Comparison of ENCODE assay signal across 20 cellular contexts in the genomic region with DNA sequence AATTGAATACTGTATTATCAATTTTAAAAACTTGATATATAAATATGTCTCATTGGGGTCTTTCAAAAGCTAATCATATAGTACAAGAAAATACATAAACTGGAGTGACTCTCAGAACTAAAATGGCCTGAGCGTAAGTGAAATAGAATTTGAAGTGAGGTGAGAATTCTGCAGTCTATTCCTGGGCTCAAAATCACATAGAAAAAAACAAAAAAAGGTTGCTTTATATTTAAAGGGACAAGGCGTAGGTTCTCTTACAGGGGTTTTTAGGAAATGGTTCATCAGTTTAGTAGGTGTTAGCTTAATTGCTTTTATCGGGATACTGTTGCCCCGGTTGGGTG. TPM values are rescaled to one million over a fixed set of nuclear protein-coding genes. Genes with fewer than 3 reads are reported as not detected.
DNase-seq lines count a peak whose midpoint lies in the region; ATAC-seq and TF ChIP-seq lines count a peak whose summit lies in the region.
"Had no signal": no experiment of that assay in that cellular context is flagged by ENCODE, and none has a peak within 500 bp of the region (broad histone marks: within the 10 kb centered on the region; RNA-seq: fewer than 3 reads in every experiment).

No MANE protein-coding gene starts in this region.

- H3K36me3 ChIP-seq in left ventricle myocardium inferior: no peaks in the 10 kb centered on the region
- no peaks in the 10 kb centered on the region for H3K36me3 ChIP-seq in OCI-LY3 (replicated peaks; ENCODE audit: low read depth, low read length)
- H3K36me3 ChIP-seq in body of pancreas (replicated peaks in 1 of 2; ENCODE audit: insufficient read depth in 1 of 2, low read depth in 2 of 2): no peaks in the 10 kb centered on the region
- H3K36me3 ChIP-seq: breast epithelium, HAP-1, SJSA1, suprapubic skin had no signal

- TF ChIP-seq CTCF in left ventricle myocardium inferior (IDR thresholded peaks at IDR 0.05; ENCODE audit: borderline replicate concordance) (peak; percentile 3), OCI-LY3 (IDR thresholded peaks at IDR 0.05; ENCODE audit: low read depth, low read length) (no peak; the same call in 1 of the 2 replicates), body of pancreas (IDR thresholded peaks at IDR 0.05) (no peak), type B pancreatic cell (conservative IDR thresholded peaks at IDR 0.05) (peak; percentile 13)

- H4K20me1 ChIP-seq in OCI-LY3 (ENCODE audit: insufficient read depth, low read length): no peaks in the 10 kb centered on the region

- H3K27ac ChIP-seq in left ventricle myocardium inferior (replicated peaks) (no peak overlapping the region), OCI-LY3 (ENCODE audit: low read length) (no peak overlapping the region), body of pancreas (peak overlapping the region in 3 of 4 donors; percentile 45 to 83 (median 65))
- H3K27ac ChIP-seq: breast epithelium, SJSA1, suprapubic skin had no signal

- no peak overlapping the region for H3K9ac ChIP-seq in OCI-LY3 (ENCODE audit: low read length)

- no peaks in the 10 kb centered on the region for H3K9me3 Mint-ChIP-seq in type B pancreatic cell

- WGBS in body of pancreas, 2 donors: 58 to 61% methylated on average over 4 of the region's 4 CpGs

- no peak overlapping the region for H3K4me3 Mint-ChIP-seq in type B pancreatic cell

- no peak for TF ChIP-seq POLR2A in body of pancreas (IDR thresholded peaks at IDR 0.05)

- no peaks in the 10 kb centered on the region for H3K36me3 Mint-ChIP-seq in type B pancreatic cell

- H2AFZ ChIP-seq in OCI-LY3 (ENCODE audit: low read depth, low read length): no peak overlapping the region

- H3K4me1 ChIP-seq in left ventricle myocardium inferior: no peaks in the 10 kb centered on the region
- H3K4me1 ChIP-seq in OCI-LY3 (ENCODE audit: low read length): peaks cover 8% of the 10 kb centered on the region; the same call in 1 of the 2 replicates
- peaks cover 53% of the 10 kb centered on the region for H3K4me1 ChIP-seq in body of pancreas
- H3K4me1 ChIP-seq: breast epithelium, suprapubic skin had no signal

- H3K27me3 Mint-ChIP-seq in type B pancreatic cell: peaks cover 2% of the 10 kb centered on the region

- intact Hi-C loops in left ventricle myocardium inferior (cut with micrococcal nuclease): loop anchor here (5.0 kb wide), 1 partner anchor 70 kb away; no protein-coding TSS in a partner anchor
- intact Hi-C loops in Right ventricle myocardium inferior (cut with DNase I): loop anchor here (5.0 kb wide), 1 partner anchor 80 kb away; no protein-coding TSS in a partner anchor
- intact Hi-C loops in body of pancreas (cut with DNase I): no loop called here

- H3K79me2 ChIP-seq in OCI-LY3 (ENCODE audit: low read length): no peaks in the 10 kb centered on the region

- peaks cover 29% of the 10 kb centered on the region for H3K27me3 ChIP-seq in left ventricle myocardium inferior (ENCODE audit: low read depth)
- peaks cover 27% of the 10 kb centered on the region for H3K27me3 ChIP-seq in OCI-LY3 (ENCODE audit: low read depth, low read length)
- H3K27me3 ChIP-seq in body of pancreas: no peaks in the 10 kb centered on the region
- H3K27me3 ChIP-seq: breast epithelium, SJSA1, suprapubic skin had no signal

- no peak overlapping the region for H3K27ac Mint-ChIP-seq in type B pancreatic cell

- H3K4me3 ChIP-seq in left ventricle myocardium inferior (no peak overlapping the region), OCI-LY3 (ENCODE audit: low read length) (peak overlapping the region; percentile 79; the same call in 1 of the 2 replicates), body of pancreas (no peak overlapping the region)
- H3K4me3 ChIP-seq: breast epithelium, HAP-1, SJSA1, suprapubic skin had no signal

- H3K4me1 Mint-ChIP-seq in type B pancreatic cell (ENCODE audit: unreplicated experiment): no peaks in the 10 kb centered on the region

- H3K9me3 ChIP-seq in left ventricle myocardium inferior (replicated peaks) (no peaks in the 10 kb centered on the region), OCI-LY3 (ENCODE audit: insufficient read depth, low read length) (no peaks in the 10 kb centered on the region), body of pancreas (no peaks in the 10 kb centered on the region)
- H3K9me3 ChIP-seq: breast epithelium, SJSA1, suprapubic skin had no signal

- H3K4me2 ChIP-seq in OCI-LY3 (ENCODE audit: low read length): peak overlapping the region; percentile 95

- DNase-seq in left ventricle myocardium inferior (no peak), Right ventricle myocardium inferior (ENCODE audit: missing footprints) (no peak), body of pancreas (no peak), type B pancreatic cell (ENCODE audit: extremely low spot score, unreplicated experiment) (no peak), HUDEP-2 (lab: John Stamatoyannopoulos, UW; ENCODE audit: unreplicated experiment in 76 of 76) (no peak)
- DNase-seq in stimulated activated naive CD4-positive, alpha-beta T cell (lab: John Stamatoyannopoulos, UW): no peak
- DNase-seq: activated CD8-positive, alpha-beta memory T cell treated with anti-CD3 and anti-CD28 coated beads for 24 hours; activated gamma-delta T cell treated with Interleukin-2 at 50 U/mL for 16 hours; DMS153; islet precursor cell; NCI-H446 treated with DMSO at 0.1 percent for 48 hours; right cardiac atrium had no signal

- ATAC-seq in Right ventricle myocardium inferior (no peak), body of pancreas (no peak), GM18861 (IDR thresholded peaks at IDR 0.05; ENCODE audit: unreplicated experiment) (no peak)
- ATAC-seq: right cardiac atrium had no signal

RNA-seq across cellular contexts. Expression of gene PRSS1, which starts 36.7 kb away (rescaled TPM):
- total RNA-seq in left ventricle myocardium inferior (not detected), Right ventricle myocardium inferior (not detected), body of pancreas (over 10,000 TPM; 29,602 to 44,177 TPM), type B pancreatic cell (ENCODE audit: low replicate concordance) (10.0 and 118 TPM in 2 replicates)
- total RNA-seq: breast epithelium, fibroblast of lung, MCF 10A, SJSA1, suprapubic skin had no signal

RNA-seq across cellular contexts. Expression of gene PRSS2, which starts 58.2 kb away (rescaled TPM):
- not detected for total RNA-seq in left ventricle myocardium inferior
- total RNA-seq in Right ventricle myocardium inferior: not detected
- total RNA-seq in body of pancreas: over 10,000 TPM; 15,993 to 74,693 TPM
- 20.4 and 272 TPM in 2 replicates for total RNA-seq in type B pancreatic cell (ENCODE audit: low replicate concordance)
- total RNA-seq: breast epithelium, fibroblast of lung, MCF 10A, SJSA1, suprapubic skin had no signal

Comparison
In these comparisons a context has a peak if more than half of its experiments do, and no peak if none do; other contexts are left out.
1. H3K27ac ChIP-seq: peak in body of pancreas (3 of 4); none in left ventricle myocardium inferior (single experiment) and OCI-LY3 (single experiment).
2. CTCF ChIP-seq: peak in left ventricle myocardium inferior (single experiment) and type B pancreatic cell (single experiment); none in OCI-LY3 (single experiment) and body of pancreas (0 of 7).
3. RNA of gene PRSS1, which starts 36.7 kb away (total RNA-seq): 29,602 to 44,177 TPM in body of pancreas; 10.0 to 118 TPM in type B pancreatic cell, not detected in left ventricle myocardium inferior (single experiment) and not detected in Right ventricle myocardium inferior (single experiment); every median in the first group is over 100 times any median in the second.
4. RNA of gene PRSS2, which starts 58.2 kb away (total RNA-seq): 15,993 to 74,693 TPM in body of pancreas and 20.4 to 272 TPM in type B pancreatic cell; not detected in left ventricle myocardium inferior (single experiment) and not detected in Right ventricle myocardium inferior (single experiment); every median in the first group is over 10 times any median in the second.